ENCODE assay signal across 8 cellular contexts in genomic region chr6:149545754-149546471, GRCh38. TPM values are rescaled to one million over a fixed set of nuclear protein-coding genes. Genes with fewer than 3 reads are reported as not detected.
DNase-seq lines count a peak whose midpoint lies in the region; ATAC-seq and TF ChIP-seq lines count a peak whose summit lies in the region.

PPIL4 (minus strand) TSS chr6:149546043; CDS start chr6:149546005, 38 bp downstream.

- DNase-seq in GM03348 (ENCODE audit: low spot score) (peak; percentile 98), HCEC 1CT (peak; percentile 94), MM.1S (peak; percentile 83), SJCRH30 (peak; percentile 93), foreskin keratinocyte (peak; percentile 73 to 88), neuronal stem cell (ENCODE audit: low spot score) (peak; percentile 94)
- peak; percentile 89 to 96 (median 94) for DNase-seq in activated naive CD4-positive, alpha-beta T cell (lab: John Stamatoyannopoulos, UW)

- H3K27me3 ChIP-seq in MM.1S (replicated peaks; ENCODE audit: insufficient read depth, low read length), result peaks cover 3% of the 10 kb centered on the region; the same call in 1 of the 2 replicates
- no peaks in the 10 kb centered on the region for H3K27me3 ChIP-seq in SJCRH30
- no peaks in the 10 kb centered on the region for H3K27me3 ChIP-seq in foreskin keratinocyte
- H3K27me3 ChIP-seq in neuronal stem cell (ENCODE audit: control insufficient read depth in 3 of 3, insufficient read depth in 3 of 3, low read depth in 1 of 3, low read length in 3 of 3), result peaks cover 0 to 17% (median 0%) of the 10 kb centered on the region in 3 experiments

- H3K14ac ChIP-seq in neuronal stem cell (ENCODE audit: low read length), result peak within 1 kb of the TSS; percentile 86

- H3K79me2 ChIP-seq in MM.1S (ENCODE audit: low read length), result peaks cover 35% of the 10 kb centered on the region

- no peak within 1 kb of the TSS for H2BK12ac ChIP-seq in neuronal stem cell (ENCODE audit: low read length)

- H3K9me2 ChIP-seq in MM.1S (replicated peaks; ENCODE audit: insufficient read depth, low read length), result no peaks in the 10 kb centered on the region

- no peaks in the 10 kb centered on the region for H3K36me3 ChIP-seq in MM.1S (replicated peaks; ENCODE audit: insufficient read depth, low read length)
- H3K36me3 ChIP-seq in SJCRH30, result peaks cover 4% of the 10 kb centered on the region
- H3K36me3 ChIP-seq in neuronal stem cell (replicated peaks in 1 of 2; ENCODE audit: control insufficient read depth in 2 of 2, insufficient read depth in 2 of 2, low read length in 2 of 2), result peaks cover 0 to 16% of the 10 kb centered on the region in 2 donors

- peak within 1 kb of the TSS; percentile 2 for H2AK5ac ChIP-seq in neuronal stem cell (ENCODE audit: low read depth, low read length)

- H3K27ac ChIP-seq in MM.1S (ENCODE audit: low read length) (peak within 1 kb of the TSS; percentile 83), SJCRH30 (peak within 1 kb of the TSS; percentile 65), foreskin keratinocyte (peak within 1 kb of the TSS; percentile 56), neuronal stem cell (replicated peaks; ENCODE audit: low read length) (peak within 1 kb of the TSS; percentile 92)

- peak within 1 kb of the TSS; percentile 78 for H2BK15ac ChIP-seq in neuronal stem cell (ENCODE audit: low read length)

- peak; percentile 91 for ATAC-seq in foreskin keratinocyte

- peak within 1 kb of the TSS; percentile 82 for H4K8ac ChIP-seq in neuronal stem cell (ENCODE audit: low read depth, low read length)

- peak within 1 kb of the TSS; percentile 80 for H4K91ac ChIP-seq in neuronal stem cell (ENCODE audit: low read depth, low read length, poor library complexity)

- WGBS in neuronal stem cell (ENCODE audit: extremely low coverage in 2 of 2, insufficient read length in 2 of 2, insufficient replicate concordance in 1 of 2), 2 donors, result no CpG with 5 or more reads among the region's 71 CpGs

- no peak within 1 kb of the TSS for H3K4ac ChIP-seq in neuronal stem cell (ENCODE audit: low read length)

- peak within 1 kb of the TSS; percentile 86 for H3K4me3 ChIP-seq in MM.1S (ENCODE audit: low read length)
- H3K4me3 ChIP-seq in SJCRH30, result peak within 1 kb of the TSS; percentile 81
- peak within 1 kb of the TSS; percentile 88 to 89 for H3K4me3 ChIP-seq in neuronal stem cell (ENCODE audit: low read length in 2 of 2)

- H3K4me1 ChIP-seq in MM.1S (ENCODE audit: low read length) (no peaks in the 10 kb centered on the region), SJCRH30 (0 out of 2 replicates have a peak, but pooled peaks cover 7% of the 10 kb centered on the region), foreskin keratinocyte (peaks cover 6% of the 10 kb centered on the region), neuronal stem cell (ENCODE audit: control insufficient read depth in 2 of 2, insufficient read depth in 1 of 2, low read depth in 1 of 2, low read length in 2 of 2) (peaks cover 5 to 8% of the 10 kb centered on the region in 2 donors)

- H3F3A ChIP-seq in MM.1S (ENCODE audit: insufficient read depth, low read length), result no peaks in the 10 kb centered on the region; the same call in 1 of the 2 replicates

- peak within 1 kb of the TSS; percentile 85 for H3K23ac ChIP-seq in neuronal stem cell (ENCODE audit: low read depth, low read length, poor library complexity)

- H2BK120ac ChIP-seq in neuronal stem cell (ENCODE audit: low read depth, low read length), result peak within 1 kb of the TSS; percentile 41

- no peaks in the 10 kb centered on the region for H4K20me1 ChIP-seq in MM.1S (ENCODE audit: insufficient read depth, low read length)

- H3K18ac ChIP-seq in neuronal stem cell (ENCODE audit: low read length), result peak within 1 kb of the TSS; percentile 95

- H3K4me2 ChIP-seq in MM.1S (ENCODE audit: low read depth, low read length) (peak within 1 kb of the TSS; percentile 76), neuronal stem cell (ENCODE audit: insufficient read depth, low read length, poor library complexity, severe bottlenecking) (peak within 1 kb of the TSS; percentile 65)

- TF ChIP-seq CTCF in MM.1S (IDR thresholded peaks at IDR 0.05; ENCODE audit: low read length), result peak; percentile 70
- peak; percentile 98 for TF ChIP-seq CTCF in foreskin keratinocyte (conservative IDR thresholded peaks at IDR 0.05)
- TF ChIP-seq CTCF in subcutaneous adipose tissue (IDR thresholded peaks at IDR 0.05; ENCODE audit: low read depth), result no peak

- peak within 1 kb of the TSS; percentile 81 for H2AFZ ChIP-seq in MM.1S (ENCODE audit: low read length)
- H2AFZ ChIP-seq in neuronal stem cell (ENCODE audit: low read length), result peak within 1 kb of the TSS; percentile 99

- peaks cover 9% of the 10 kb centered on the region for H3K79me1 ChIP-seq in neuronal stem cell (ENCODE audit: low read depth, low read length)

- H2BK5ac ChIP-seq in neuronal stem cell (ENCODE audit: low read length), result peak within 1 kb of the TSS; percentile 53

- H3K9ac ChIP-seq in MM.1S (ENCODE audit: low read length), result peak within 1 kb of the TSS; percentile 93
- peak within 1 kb of the TSS; percentile 90 for H3K9ac ChIP-seq in neuronal stem cell (ENCODE audit: low read depth, low read length, poor library complexity)

- no peaks in the 10 kb centered on the region for H3K9me3 ChIP-seq in MM.1S (replicated peaks; ENCODE audit: insufficient read depth, low read length)
- no peaks in the 10 kb centered on the region for H3K9me3 ChIP-seq in SJCRH30 (replicated peaks)
- H3K9me3 ChIP-seq in neuronal stem cell (replicated peaks in 1 of 2; ENCODE audit: control insufficient read depth in 2 of 2, insufficient read depth in 1 of 2, low read depth in 1 of 2, low read length in 2 of 2), result no peaks in the 10 kb centered on the region

RNA-seq across cellular contexts. Expression of gene PPIL4, which starts in this region (rescaled TPM):
- total RNA-seq in SJCRH30 (2014; rRNA removed; shearing (Covaris generic)), result 36.0 and 42.8 TPM in 2 replicates
- total RNA-seq in foreskin keratinocyte (27.6 and 29.3 TPM in 2 replicates), subcutaneous adipose tissue (10 to 100 TPM; 21.3 to 38.3 (median 31.4) TPM)
- polyA plus RNA-seq in foreskin keratinocyte, result 11.0 and 13.8 TPM in 2 replicates
- 42.6 TPM for polyA plus RNA-seq in neuronal stem cell (2013, experiment 1 of 2)
- 43.9 TPM for polyA plus RNA-seq in neuronal stem cell (2013, experiment 2 of 2)

Comparison
In these comparisons a context has a peak if more than half of its experiments do, and no peak if none do; other contexts are left out.
1. Peak in every context shown above with its lines: DNase-seq, ATAC-seq, H3K4me3 ChIP-seq and H3K27ac ChIP-seq.